8 cellular contexts compared by ENCODE assay signal in genomic region chr17:51000835-51001638, GRCh38.
DNase-seq lines count a peak whose midpoint lies in the region; ATAC-seq and TF ChIP-seq lines count a peak whose summit lies in the region.

No MANE protein-coding gene starts in this region.

- DNase-seq in DMS 273 treated with DMSO at 0.1 percent for 48 hours (lab: John Stamatoyannopoulos, UW) = peak; percentile 17
- peak; percentile 44 to 78 for DNase-seq in NCI-H526 (lab: John Stamatoyannopoulos, UW)
- DNase-seq in astrocyte of the hippocampus (ENCODE audit: low read depth, low spot score) = peak; percentile 79
- DNase-seq in hepatocyte (ENCODE audit: low spot score) = peak; percentile 75
- DNase-seq in stimulated activated effector memory CD8-positive, alpha-beta T cell treated with anti-CD3 and anti-CD28 coated beads, Interleukin-12 subunit alpha, Interleukin-12 subunit beta, amount 100 ng/mL, for 72 hours (ENCODE audit: low spot score in 2 of 2) = no peak
- no peak for DNase-seq in stimulated activated CD4-positive, alpha-beta T cell treated with anti-CD3 and anti-CD28 coated beads, Interleukin-12 subunit alpha, Interleukin-12 subunit beta, amount 100 ng/mL, for 4 hours
- DNase-seq in activated CD4-positive, alpha-beta T cell treated with anti-CD3 and anti-CD28 coated beads, Interleukin-2, amount 50 U/mL, for 4 hours = no peak

- H3K4me1 Mint-ChIP-seq in stimulated activated effector memory CD8-positive, alpha-beta T cell treated with anti-CD3 and anti-CD28 coated beads, Interleukin-12 subunit alpha, Interleukin-12 subunit beta, amount 100 ng/mL, for 72 hours = no peaks in the 10 kb centered on the region

- no peak overlapping the region for H2AFZ ChIP-seq in hepatocyte

- no peaks in the 10 kb centered on the region for H3K9me3 ChIP-seq in hepatocyte (ENCODE audit: low read depth)

- WGBS in hepatocyte (ENCODE audit: low lambda C conversion rate, missing lambda C conversion rate) = 97% methylated on average over 1 of the region's 1 CpG

- H3K4me3 Mint-ChIP-seq in stimulated activated effector memory CD8-positive, alpha-beta T cell treated with anti-CD3 and anti-CD28 coated beads, Interleukin-12 subunit alpha, Interleukin-12 subunit beta, amount 100 ng/mL, for 72 hours = no peak overlapping the region

- H3K27ac Mint-ChIP-seq in stimulated activated effector memory CD8-positive, alpha-beta T cell treated with anti-CD3 and anti-CD28 coated beads, Interleukin-12 subunit alpha, Interleukin-12 subunit beta, amount 100 ng/mL, for 72 hours = no peak overlapping the region

- H3K9me3 Mint-ChIP-seq in stimulated activated effector memory CD8-positive, alpha-beta T cell treated with anti-CD3 and anti-CD28 coated beads, Interleukin-12 subunit alpha, Interleukin-12 subunit beta, amount 100 ng/mL, for 72 hours = no peaks in the 10 kb centered on the region

- no peaks in the 10 kb centered on the region for H3K9me2 ChIP-seq in hepatocyte (replicated peaks; ENCODE audit: insufficient read depth)

- peak; percentile 75 for TF ChIP-seq CTCF in hepatocyte (IDR thresholded peaks at IDR 0.05; ENCODE audit: poor library complexity)

- no peaks in the 10 kb centered on the region for H3K27me3 ChIP-seq in hepatocyte

- H3K4me1 ChIP-seq in hepatocyte (ENCODE audit: insufficient read depth) = no peaks in the 10 kb centered on the region

- no peaks in the 10 kb centered on the region for H4K20me1 ChIP-seq in hepatocyte (ENCODE audit: insufficient read depth, poor library complexity, severe bottlenecking)

- no peaks in the 10 kb centered on the region for H3K36me3 ChIP-seq in hepatocyte (replicated peaks; ENCODE audit: insufficient read depth, low read depth)

- H3K4me2 ChIP-seq in hepatocyte = no peak overlapping the region

- no peak overlapping the region for H3K4me3 ChIP-seq in hepatocyte

- H3K27ac ChIP-seq in hepatocyte = no peak overlapping the region

- peaks cover 100% of the 10 kb centered on the region for H3K36me3 Mint-ChIP-seq in stimulated activated effector memory CD8-positive, alpha-beta T cell treated with anti-CD3 and anti-CD28 coated beads, Interleukin-12 subunit alpha, Interleukin-12 subunit beta, amount 100 ng/mL, for 72 hours

- no peaks in the 10 kb centered on the region for H3K79me2 ChIP-seq in hepatocyte

- ATAC-seq in HG02870 (IDR thresholded peaks at IDR 0.05; ENCODE audit: unreplicated experiment) = peak; percentile 47
- ATAC-seq in stimulated activated effector memory CD8-positive, alpha-beta T cell treated with anti-CD3 and anti-CD28 coated beads, Interleukin-12 subunit alpha, Interleukin-12 subunit beta, amount 100 ng/mL, for 72 hours = peak; percentile 65

Comparison
In these comparisons a context has a peak if more than half of its experiments do, and no peak if none do; other contexts are left out.
1. DNase-seq: peak in DMS 273 treated with DMSO at 0.1 percent for 48 hours (single experiment), NCI-H526 (2 of 2), astrocyte of the hippocampus (single experiment) and hepatocyte (single experiment); none in stimulated activated effector memory CD8-positive, alpha-beta T cell treated with anti-CD3 and anti-CD28 coated beads, Interleukin-12 subunit alpha, Interleukin-12 subunit beta, amount 100 ng/mL, for 72 hours (0 of 2), stimulated activated CD4-positive, alpha-beta T cell treated with anti-CD3 and anti-CD28 coated beads, Interleukin-12 subunit alpha, Interleukin-12 subunit beta, amount 100 ng/mL, for 4 hours (single experiment) and activated CD4-positive, alpha-beta T cell treated with anti-CD3 and anti-CD28 coated beads, Interleukin-2, amount 50 U/mL, for 4 hours (0 of 2).